Comparison of ENCODE assay signal across 8 cellular contexts in the genomic region with DNA sequence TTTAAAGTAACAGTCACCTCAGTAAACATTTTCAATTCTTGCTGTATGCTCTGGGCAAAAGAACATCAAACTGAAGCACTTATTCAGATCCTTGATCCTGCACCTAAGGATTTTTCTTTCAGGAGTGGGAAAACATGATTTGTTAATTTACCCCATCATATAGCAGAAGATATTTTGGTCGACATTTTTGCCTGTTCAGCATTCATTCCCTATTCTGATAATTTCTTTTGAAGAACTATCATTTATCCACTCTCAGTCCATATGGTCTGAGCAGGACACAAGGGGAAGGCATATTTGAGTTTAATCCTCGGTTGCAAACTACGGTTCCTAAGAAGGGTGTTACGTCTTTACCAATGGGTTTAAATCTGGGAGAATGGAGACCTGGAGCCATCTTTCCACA. TPM values are rescaled to one million over a fixed set of nuclear protein-coding genes. Genes with fewer than 3 reads are reported as not detected.
DNase-seq lines count a peak whose midpoint lies in the region; ATAC-seq and TF ChIP-seq lines count a peak whose summit lies in the region.

No MANE protein-coding gene starts in this region.

- H3K4me3 Mint-ChIP-seq in memory B cell, result peak overlapping the region; percentile 94

- H3K27ac ChIP-seq in right atrium auricular region (peak overlapping the region; percentile 99), uterus (peak overlapping the region; percentile 98 to 99)

- no peak for TF ChIP-seq POLR2A in uterus (IDR thresholded peaks at IDR 0.05)

- in situ Hi-C loops in astrocyte of the cerebellum (cut with HindIII; ENCODE audit: low sequenced_read_pairs), result no loop called here

- H3K9me3 Mint-ChIP-seq in memory B cell, result no peaks in the 10 kb centered on the region

- intact Hi-C loops in Right ventricle myocardium superior (cut with DNase I), result no loop called here
- intact Hi-C loops in uterus (cut with DNase I; ENCODE audit: low total_unique reads), result loop anchor here (5.0 kb wide), 1 partner anchor 191 kb away; no protein-coding TSS in a partner anchor

- H3K4me3 ChIP-seq in right atrium auricular region (peak overlapping the region in 1 of 2 donors; percentile 96), astrocyte of the cerebellum (ENCODE audit: low read depth, low read length) (peak overlapping the region; percentile 69), uterus (no peak overlapping the region)

- TF ChIP-seq CTCF in right atrium auricular region (IDR thresholded peaks at IDR 0.05) (no peak), astrocyte of the cerebellum (IDR thresholded peaks at IDR 0.05; ENCODE audit: low read depth, low read length, missing control alignments) (no peak), uterus (IDR thresholded peaks at IDR 0.05) (no peak)

- ATAC-seq in Right ventricle myocardium superior (ENCODE audit: poor library complexity) (no peak), memory B cell (ENCODE audit: low read depth) (no peak)

- H3K27ac Mint-ChIP-seq in memory B cell, result peak overlapping the region; percentile 90

- H3K27me3 ChIP-seq in right atrium auricular region (no peaks in the 10 kb centered on the region), uterus (no peaks in the 10 kb centered on the region)

- no peaks in the 10 kb centered on the region for H3K9me3 ChIP-seq in right atrium auricular region
- no peaks in the 10 kb centered on the region for H3K9me3 ChIP-seq in uterus

- H3K27me3 Mint-ChIP-seq in memory B cell, result no peaks in the 10 kb centered on the region

- no peaks in the 10 kb centered on the region for H3K36me3 Mint-ChIP-seq in memory B cell

- DNase-seq in right atrium auricular region (ENCODE audit: low spot score), result no peak
- DNase-seq in Right ventricle myocardium superior, result no peak
- no peak for DNase-seq in astrocyte of the cerebellum (ENCODE audit: low read depth)
- no peak for DNase-seq in memory B cell (ENCODE audit: low spot score in 2 of 2)
- no peak for DNase-seq in uterus
- no peak for DNase-seq in NCI-H187 (lab: John Stamatoyannopoulos, UW)
- DNase-seq in NCI-H524 treated with DMSO at 0.1 percent for 48 hours (lab: John Stamatoyannopoulos, UW), result no peak
- DNase-seq in epidermal melanocyte (ENCODE audit: insufficient read length, low spot score), result no peak

- H3K4me1 ChIP-seq in right atrium auricular region (peaks cover 0 to 17% of the 10 kb centered on the region in 2 donors), uterus (no peaks in the 10 kb centered on the region)

- peaks cover 16% of the 10 kb centered on the region for H3K4me1 Mint-ChIP-seq in memory B cell

- no peaks in the 10 kb centered on the region for H3K36me3 ChIP-seq in right atrium auricular region
- no peaks in the 10 kb centered on the region for H3K36me3 ChIP-seq in uterus

RNA-seq across cellular contexts. Expression of a gene that starts 1.2 kb away (rescaled TPM):
- 10 to 100 TPM; 29.8 to 33.2 TPM for total RNA-seq in right atrium auricular region
- 35.8 TPM for total RNA-seq in Right ventricle myocardium superior
- 10 to 100 TPM; 13.3 to 60.3 (median 29.1) TPM for total RNA-seq in uterus

RNA-seq across cellular contexts. Expression of a gene that starts 44.1 kb away (rescaled TPM):
- total RNA-seq in right atrium auricular region (not detected), Right ventricle myocardium superior (not detected), uterus (not detected)
